Comparison of ENCODE assay signal across 1 cellular context in genomic region chr16:11323551-11324336, GRCh38.
A peak's percentile ranks its signal among the peaks of the same experiment; 100 is the strongest.
TF ChIP-seq lines count a peak whose summit lies in the region.

No MANE protein-coding gene starts in this region.

TF ChIP-seq in IMR-90, 13 proteins besides CTCF, POLR2A, EP300 and RAD21:
- peak; percentile 60 for TF ChIP-seq CEBPB (IDR thresholded peaks at IDR 0.05; ENCODE audit: low read depth, low read length)
- TF ChIP-seq RCOR1 (IDR thresholded peaks at IDR 0.05; ENCODE audit: insufficient replicate concordance, low read length), result no peak
